ENCODE assay signal across 16 cellular contexts in the genomic region with DNA sequence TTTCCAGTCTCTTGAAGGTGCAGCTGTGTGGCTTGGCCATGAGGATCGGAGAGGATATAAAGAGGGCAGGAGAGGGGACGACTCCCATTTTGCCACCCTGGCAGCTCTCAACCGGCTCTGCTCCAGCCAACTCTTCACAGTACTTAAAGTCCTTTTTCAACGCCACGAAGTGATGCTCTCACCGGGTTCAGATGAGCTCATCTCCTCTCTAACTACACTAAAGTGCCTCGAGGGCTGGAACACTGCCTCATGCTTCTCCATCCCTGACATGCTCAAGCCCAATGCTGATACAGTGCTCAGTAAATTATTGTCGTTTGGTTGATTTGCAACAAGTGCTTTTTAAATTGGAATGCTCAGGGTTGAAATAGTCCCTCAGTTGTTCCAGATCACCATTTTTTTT.
"Had no signal": no experiment of that assay in that cellular context is flagged by ENCODE, and none has a peak within 500 bp of the region (broad histone marks: within the 10 kb centered on the region; RNA-seq: fewer than 3 reads in every experiment).

No MANE protein-coding gene starts in this region.

- H3K36me3 ChIP-seq: gastrocnemius medialis, upper lobe of left lung had no signal

- H3K27ac Mint-ChIP-seq: naive thymus-derived CD4-positive, alpha-beta T cell had no signal

- H3K9me3 Mint-ChIP-seq: naive thymus-derived CD4-positive, alpha-beta T cell had no signal

- H3K27ac ChIP-seq: gastrocnemius medialis, skin epidermis, upper lobe of left lung had no signal

- H3K27me3 Mint-ChIP-seq: naive thymus-derived CD4-positive, alpha-beta T cell had no signal

- H3K4me1 ChIP-seq: gastrocnemius medialis, upper lobe of left lung had no signal

- H3K27me3 ChIP-seq: gastrocnemius medialis, upper lobe of left lung had no signal

- H3K4me3 ChIP-seq: gastrocnemius medialis, mucosa of descending colon, skin epidermis, upper lobe of left lung had no signal

- H3K4me3 Mint-ChIP-seq: naive thymus-derived CD4-positive, alpha-beta T cell had no signal

- H3K9me3 ChIP-seq: gastrocnemius medialis, mucosa of descending colon, upper lobe of left lung had no signal

- DNase-seq: activated CD4-positive, CD25-positive, alpha-beta regulatory T cell treated with anti-CD3 and anti-CD28 coated beads, Interleukin-2, amount 50 U/mL, for 72 hours; activated naive CD4-positive, alpha-beta T cell; anterior cingulate cortex; cerebellar nuclear complex; effector CD8-positive, alpha-beta T cell; gastrocnemius medialis; mucosa of descending colon; naive thymus-derived CD4-positive, alpha-beta T cell; posterior cingulate gyrus; stimulated activated CD4-positive, alpha-beta T cell treated with anti-CD3 and anti-CD28 coated beads, Interleukin-15, amount 100 ng/mL, for 24 hours; stimulated activated CD4-positive, alpha-beta T cell treated with anti-CD3 and anti-CD28 coated beads, Interleukin-4, amount 100 ng/mL, for 24 hours; stimulated activated naive CD8-positive, alpha-beta T cell treated with anti-CD3 and anti-CD28 coated beads, Interleukin-15, Interleukin-2, amounts not matched to agents 100 U/mL and 50 U/mL, for 24 hours; T-helper 1 cell; T1000; upper lobe of left lung had no signal
